11 cellular contexts compared by ENCODE assay signal in genomic region chr6:7307533-7307932, GRCh38.
"Had no signal": no experiment of that assay in that cellular context is flagged by ENCODE, and none has a peak within 500 bp of the region (broad histone marks: within the 10 kb centered on the region; RNA-seq: fewer than 3 reads in every experiment).

No MANE protein-coding gene starts in this region.

- H3K27ac Mint-ChIP-seq: activated naive CD4-positive, alpha-beta T cell treated with anti-CD3 and anti-CD28 coated beads for 36 hours had no signal

- H3K27ac ChIP-seq: coronary artery, esophagus squamous epithelium, left ventricle myocardium inferior, psoas muscle, SK-N-MC had no signal

- FAIRE-seq: kidney had no signal

- H3K27me3 ChIP-seq: esophagus squamous epithelium had no signal

- ATAC-seq: activated CD4-positive, CD25-positive, alpha-beta regulatory T cell treated with anti-CD3 and anti-CD28 coated beads, Interleukin-2, amount 50 U/mL, for 24 hours; psoas muscle; sciatic nerve had no signal

- H3K4me3 ChIP-seq: coronary artery, esophagus squamous epithelium, left ventricle myocardium inferior, psoas muscle, SK-N-MC had no signal

- DNase-seq: activated naive CD4-positive, alpha-beta T cell treated with anti-CD3 and anti-CD28 coated beads for 36 hours; esophagus squamous epithelium; hypothalamus; kidney; left ventricle myocardium inferior; psoas muscle; T-helper 9 cell had no signal

- H3K9me3 ChIP-seq: esophagus squamous epithelium, left ventricle myocardium inferior, psoas muscle had no signal

- H3K4me3 Mint-ChIP-seq: activated naive CD4-positive, alpha-beta T cell treated with anti-CD3 and anti-CD28 coated beads for 36 hours had no signal
